In genomic region chr20:33539129-33539528, GRCh38 we compare ENCODE assay signal across 18 cellular contexts. TPM values are rescaled to one million over a fixed set of nuclear protein-coding genes. Genes with fewer than 3 reads are reported as not detected.
DNase-seq lines count a peak whose midpoint lies in the region; ATAC-seq and TF ChIP-seq lines count a peak whose summit lies in the region.
"Had no signal": no experiment of that assay in that cellular context is flagged by ENCODE, and none has a peak within 500 bp of the region (broad histone marks: within the 10 kb centered on the region; RNA-seq: fewer than 3 reads in every experiment).

No MANE protein-coding gene starts in this region.

- 15% methylated on average over 1 of the region's 1 CpG for WGBS in right lobe of liver (ENCODE audit: insufficient coverage, low coverage, low lambda C conversion rate, missing lambda C conversion rate)

- ATAC-seq in right lobe of liver (peak; percentile 86 to 92 (median 91)), HG02840 (IDR thresholded peaks at IDR 0.05; ENCODE audit: low FRiP score, unreplicated experiment) (no peak)
- no peak for ATAC-seq in activated naive CD4-positive, alpha-beta T cell treated with anti-CD3 and anti-CD28 coated beads, Interleukin-2, amount 50 U/mL, for 72 hours
- ATAC-seq: lower lobe of right lung had no signal

- H3K27ac Mint-ChIP-seq in activated naive CD4-positive, alpha-beta T cell treated with anti-CD3 and anti-CD28 coated beads, Interleukin-2, amount 50 U/mL, for 72 hours, result no peak overlapping the region
- H3K27ac Mint-ChIP-seq in activated T-helper 1 cell treated with anti-CD3 and anti-CD28 coated beads, Interleukin-12 subunit alpha, Interleukin-12 subunit beta, Interleukin-2, Interleukin-4 antibody, amounts not matched to agents 30 ng/mL and 10 ng/mL and 1 ng/mL, durations not matched to agents 14 hours and 24 hours and 36 hours, result no peak overlapping the region
- H3K27ac Mint-ChIP-seq: B cell had no signal

- no peaks in the 10 kb centered on the region for H3K9me3 Mint-ChIP-seq in activated naive CD4-positive, alpha-beta T cell treated with anti-CD3 and anti-CD28 coated beads, Interleukin-2, amount 50 U/mL, for 72 hours
- no peaks in the 10 kb centered on the region for H3K9me3 Mint-ChIP-seq in activated T-helper 1 cell treated with anti-CD3 and anti-CD28 coated beads, Interleukin-12 subunit alpha, Interleukin-12 subunit beta, Interleukin-2, Interleukin-4 antibody, amounts not matched to agents 30 ng/mL and 10 ng/mL and 1 ng/mL, durations not matched to agents 14 hours and 24 hours and 36 hours

- H3K9me3 ChIP-seq in right lobe of liver, result no peaks in the 10 kb centered on the region
- H3K9me3 ChIP-seq: lower lobe of right lung, vagina had no signal

- H3K27ac ChIP-seq in right lobe of liver, result peak overlapping the region in 2 of 3 donors; percentile 25 to 50
- H3K27ac ChIP-seq: lower lobe of right lung, parathyroid adenoma, SJCRH30, vagina, WERI-Rb-1 had no signal

- DNase-seq in AG08395 (ENCODE audit: low spot score) (peak; percentile 7), HuH-7 (ENCODE audit: low spot score) (peak; percentile 47), choroid plexus epithelial cell (ENCODE audit: low read depth) (peak; percentile 58), right lobe of liver (no peak), MV-4-11 (lab: John Stamatoyannopoulos, UW) (no peak)
- DNase-seq in activated naive CD4-positive, alpha-beta T cell treated with anti-CD3 and anti-CD28 coated beads, Interleukin-2, amount 50 U/mL, for 72 hours (ENCODE audit: low spot score in 2 of 2), result no peak
- DNase-seq in activated T-helper 1 cell treated with anti-CD3 and anti-CD28 coated beads, Interleukin-12 subunit alpha, Interleukin-12 subunit beta, Interleukin-2, Interleukin-4 antibody, amounts not matched to agents 30 ng/mL and 10 ng/mL and 1 ng/mL, durations not matched to agents 14 hours and 24 hours and 36 hours (ENCODE audit: low spot score), result no peak
- DNase-seq: amniotic stem cell; lower lobe of right lung; NCI-H1417; NCI-H82; SJCRH30; stimulated activated CD4-positive, alpha-beta T cell treated with anti-CD3 and anti-CD28 coated beads, Interleukin-2, amount 100 ng/mL, for 24 hours; WERI-Rb-1 had no signal

- no peak for TF ChIP-seq POLR2A in right lobe of liver (IDR thresholded peaks at IDR 0.05)

- intact Hi-C loops in right lobe of liver (cut with DNase I), result no loop called here
- intact Hi-C loops in activated T-helper 1 cell treated with anti-CD3 and anti-CD28 coated beads, Interleukin-12 subunit alpha, Interleukin-12 subunit beta, Interleukin-2, Interleukin-4 antibody, amounts not matched to agents 30 ng/mL and 10 ng/mL and 1 ng/mL, durations not matched to agents 14 hours and 24 hours and 36 hours (cut with micrococcal nuclease), result no loop called here

- no peak overlapping the region for H3K4me3 Mint-ChIP-seq in activated T-helper 1 cell treated with anti-CD3 and anti-CD28 coated beads, Interleukin-12 subunit alpha, Interleukin-12 subunit beta, Interleukin-2, Interleukin-4 antibody, amounts not matched to agents 30 ng/mL and 10 ng/mL and 1 ng/mL, durations not matched to agents 14 hours and 24 hours and 36 hours
- H3K4me3 Mint-ChIP-seq: B cell had no signal

- H3K4me1 Mint-ChIP-seq in activated T-helper 1 cell treated with anti-CD3 and anti-CD28 coated beads, Interleukin-12 subunit alpha, Interleukin-12 subunit beta, Interleukin-2, Interleukin-4 antibody, amounts not matched to agents 30 ng/mL and 10 ng/mL and 1 ng/mL, durations not matched to agents 14 hours and 24 hours and 36 hours (ENCODE audit: low read depth), result no peaks in the 10 kb centered on the region

- peaks cover 0 to 10% of the 10 kb centered on the region in 2 donors for H3K36me3 Mint-ChIP-seq in activated naive CD4-positive, alpha-beta T cell treated with anti-CD3 and anti-CD28 coated beads, Interleukin-2, amount 50 U/mL, for 72 hours
- H3K36me3 Mint-ChIP-seq in activated T-helper 1 cell treated with anti-CD3 and anti-CD28 coated beads, Interleukin-12 subunit alpha, Interleukin-12 subunit beta, Interleukin-2, Interleukin-4 antibody, amounts not matched to agents 30 ng/mL and 10 ng/mL and 1 ng/mL, durations not matched to agents 14 hours and 24 hours and 36 hours (ENCODE audit: low read depth), result no peaks in the 10 kb centered on the region

- no peaks in the 10 kb centered on the region for H3K27me3 ChIP-seq in right lobe of liver
- H3K27me3 ChIP-seq: SJCRH30, vagina had no signal

- H3K4me3 ChIP-seq in choroid plexus epithelial cell (ENCODE audit: low read depth, low read length) (no peak overlapping the region), right lobe of liver (no peak overlapping the region)
- H3K4me3 ChIP-seq: lower lobe of right lung, SJCRH30, vagina had no signal

- no peaks in the 10 kb centered on the region for H3K27me3 Mint-ChIP-seq in activated T-helper 1 cell treated with anti-CD3 and anti-CD28 coated beads, Interleukin-12 subunit alpha, Interleukin-12 subunit beta, Interleukin-2, Interleukin-4 antibody, amounts not matched to agents 30 ng/mL and 10 ng/mL and 1 ng/mL, durations not matched to agents 14 hours and 24 hours and 36 hours (ENCODE audit: insufficient read depth)
- H3K27me3 Mint-ChIP-seq: B cell had no signal

- peaks cover 0 to 47% (median 12%) of the 10 kb centered on the region in 4 donors for H3K4me1 ChIP-seq in right lobe of liver
- H3K4me1 ChIP-seq: SJCRH30 had no signal

- no peaks in the 10 kb centered on the region for H3K36me3 ChIP-seq in right lobe of liver
- H3K36me3 ChIP-seq: lower lobe of right lung, vagina had no signal

- TF ChIP-seq CTCF in choroid plexus epithelial cell (conservative IDR thresholded peaks at IDR 0.05; ENCODE audit: low read depth, low read length), result no peak
- no peak for TF ChIP-seq CTCF in right lobe of liver (IDR thresholded peaks at IDR 0.05)

RNA-seq across cellular contexts. Expression of gene CBFA2T2, which starts 49.2 kb away (rescaled TPM):
- total RNA-seq in right lobe of liver, result 1 to 10 TPM; 4.5 to 7.3 (median 5.6) TPM
- total RNA-seq in activated naive CD4-positive, alpha-beta T cell treated with anti-CD3 and anti-CD28 coated beads, Interleukin-2, amount 50 U/mL, for 72 hours, result 10 to 100 TPM; 13.7 to 16.3 TPM
- 12.0 and 13.2 TPM in 2 replicates for total RNA-seq in activated T-helper 1 cell treated with anti-CD3 and anti-CD28 coated beads, Interleukin-12 subunit alpha, Interleukin-12 subunit beta, Interleukin-2, Interleukin-4 antibody, amounts not matched to agents 30 ng/mL and 10 ng/mL and 1 ng/mL, durations not matched to agents 14 hours and 24 hours and 36 hours

Comparison
In these comparisons a context has a peak if more than half of its experiments do, and no peak if none do; other contexts are left out.
1. DNase-seq: peak in AG08395 (single experiment), HuH-7 (single experiment) and choroid plexus epithelial cell (single experiment); none in right lobe of liver (0 of 3), activated naive CD4-positive, alpha-beta T cell treated with anti-CD3 and anti-CD28 coated beads, Interleukin-2, amount 50 U/mL, for 72 hours (0 of 2), activated T-helper 1 cell treated with anti-CD3 and anti-CD28 coated beads, Interleukin-12 subunit alpha, Interleukin-12 subunit beta, Interleukin-2, Interleukin-4 antibody, amounts not matched to agents 30 ng/mL and 10 ng/mL and 1 ng/mL, durations not matched to agents 14 hours and 24 hours and 36 hours (single experiment) and MV-4-11 (single experiment).
2. ATAC-seq: peak in right lobe of liver (4 of 4); none in activated naive CD4-positive, alpha-beta T cell treated with anti-CD3 and anti-CD28 coated beads, Interleukin-2, amount 50 U/mL, for 72 hours (0 of 2) and HG02840 (single experiment).